ENCODE assay signal across 1 cellular context in genomic region chr1:155228096-155228427, GRCh38.
TF ChIP-seq lines count a peak whose summit lies in the region.

No MANE protein-coding gene starts in this region.

TF ChIP-seq in HCT116, 20 proteins besides CTCF, POLR2A, EP300 and RAD21:
- TF ChIP-seq, protein P1, sequence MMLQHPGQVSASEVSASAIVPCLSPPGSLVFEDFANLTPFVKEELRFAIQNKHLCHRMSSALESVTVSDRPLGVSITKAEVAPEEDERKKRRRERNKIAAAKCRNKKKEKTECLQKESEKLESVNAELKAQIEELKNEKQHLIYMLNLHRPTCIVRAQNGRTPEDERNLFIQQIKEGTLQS (IDR thresholded peaks at IDR 0.05): no peak
- TF ChIP-seq TCF7L2 (IDR thresholded peaks at IDR 0.05; ENCODE audit: borderline replicate concordance, extremely low read depth, insufficient read depth, insufficient read length) (no peak), EZH2phosphoT487 (IDR thresholded peaks at IDR 0.05; ENCODE audit: borderline replicate concordance) (no peak), SIN3A (IDR thresholded peaks at IDR 0.05; ENCODE audit: low read depth) (no peak), YY1 (IDR thresholded peaks at IDR 0.05; ENCODE audit: extremely low read depth, insufficient replicate concordance, low read depth, low read length) (no peak), CBX3 (IDR thresholded peaks at IDR 0.05; ENCODE audit: low read depth) (no peak), ZNF274 (IDR thresholded peaks at IDR 0.05; ENCODE audit: low read depth, low read length) (no peak), CEBPB (IDR thresholded peaks at IDR 0.05; ENCODE audit: low read depth) (no peak), SRF (IDR thresholded peaks at IDR 0.05; ENCODE audit: low read depth) (no peak), EGR1 (IDR thresholded peaks at IDR 0.05; ENCODE audit: low read depth) (no peak), FOSL1 (IDR thresholded peaks at IDR 0.05; ENCODE audit: low read depth) (no peak), JUND (IDR thresholded peaks at IDR 0.05) (no peak)
- TF ChIP-seq, protein P2, sequence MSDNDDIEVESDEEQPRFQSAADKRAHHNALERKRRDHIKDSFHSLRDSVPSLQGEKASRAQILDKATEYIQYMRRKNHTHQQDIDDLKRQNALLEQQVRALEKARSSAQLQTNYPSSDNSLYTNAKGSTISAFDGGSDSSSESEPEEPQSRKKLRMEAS (IDR thresholded peaks at IDR 0.05): no peak
